In genomic region chr10:15433850-15434537, GRCh38 we compare ENCODE assay signal across 8 cellular contexts.
DNase-seq lines count a peak whose midpoint lies in the region; ATAC-seq, FAIRE-seq and TF ChIP-seq lines count a peak whose summit lies in the region.

No MANE protein-coding gene starts in this region.

- H3K18ac ChIP-seq in mesendoderm (ENCODE audit: low read length) = no peak overlapping the region

- peak; percentile 89 for TF ChIP-seq CTCF in type B pancreatic cell (conservative IDR thresholded peaks at IDR 0.05)

- H2AK5ac ChIP-seq in mesendoderm (ENCODE audit: low read length) = no peak overlapping the region

- no peak overlapping the region for H3K4me3 ChIP-seq in mesendoderm (ENCODE audit: low read length)

- no peak overlapping the region for H2BK15ac ChIP-seq in mesendoderm (replicated peaks; ENCODE audit: low read depth)

- H3K4me3 Mint-ChIP-seq in type B pancreatic cell = peak overlapping the region; percentile 84

- WGBS in mesendoderm (ENCODE audit: extremely low coverage, insufficient coverage, low lambda C conversion rate) = 95% methylated on average over 4 of the region's 9 CpGs

- H3K23ac ChIP-seq in mesendoderm (ENCODE audit: low read length) = no peak overlapping the region

- no peaks in the 10 kb centered on the region for H3K79me1 ChIP-seq in mesendoderm (ENCODE audit: low read length)

- DNase-seq in Caki2 (ENCODE audit: low read depth) (peak; percentile 63), NCI-H128 (lab: John Stamatoyannopoulos, UW; ENCODE audit: unreplicated experiment) (peak; percentile 4), mesendoderm (peak; percentile 47), type B pancreatic cell (ENCODE audit: extremely low spot score, unreplicated experiment) (no peak)

- no peaks in the 10 kb centered on the region for H3K36me3 ChIP-seq in mesendoderm (ENCODE audit: control insufficient read depth, insufficient read depth, low read length)

- no peaks in the 10 kb centered on the region for H3K27me3 ChIP-seq in mesendoderm (ENCODE audit: insufficient read depth, low read length, poor library complexity)

- H2BK5ac ChIP-seq in mesendoderm (ENCODE audit: low read length) = no peak overlapping the region

- H3K56ac ChIP-seq in mesendoderm (ENCODE audit: low read length) = peak overlapping the region; percentile 65

- ATAC-seq in GM21619 (IDR thresholded peaks at IDR 0.05; ENCODE audit: unreplicated experiment) = peak; percentile 71
- ATAC-seq in GM21423 (IDR thresholded peaks at IDR 0.05; ENCODE audit: unreplicated experiment) = no peak

- peaks cover 15% of the 10 kb centered on the region for H3K4me1 Mint-ChIP-seq in type B pancreatic cell (ENCODE audit: unreplicated experiment)

- no peak overlapping the region for H2BK120ac ChIP-seq in mesendoderm (ENCODE audit: low read depth, low read length)

- H3K79me2 ChIP-seq in mesendoderm (ENCODE audit: control insufficient read depth, insufficient read depth, low read length) = no peaks in the 10 kb centered on the region

- in situ Hi-C loops in Caki2 (cut with HindIII; ENCODE audit: low pct_unique_long_range_greater_than_20kb, low sequenced_read_pairs) = no loop called here

- H4K5ac ChIP-seq in mesendoderm (ENCODE audit: low read length) = no peak overlapping the region

- no peaks in the 10 kb centered on the region for H3K4me1 ChIP-seq in mesendoderm (ENCODE audit: control insufficient read depth, low read depth, low read length)

- H3K4me2 ChIP-seq in mesendoderm (ENCODE audit: low read length) = peak overlapping the region; percentile 20

- H3K27ac Mint-ChIP-seq in type B pancreatic cell = peak overlapping the region; percentile 30

- H3K9me3 Mint-ChIP-seq in type B pancreatic cell = no peaks in the 10 kb centered on the region

- no peak overlapping the region for H4K8ac ChIP-seq in mesendoderm (ENCODE audit: low read depth, low read length)

- no peak overlapping the region for H3K27ac ChIP-seq in mesendoderm (ENCODE audit: low read depth, low read length)

- H3K9ac ChIP-seq in mesendoderm (ENCODE audit: low read length) = peak overlapping the region; percentile 37

- peaks cover 8% of the 10 kb centered on the region for H3K27me3 Mint-ChIP-seq in type B pancreatic cell

- FAIRE-seq in TTC549 (lab: Jason Lieb, UNC) (peak; percentile 36), endometrium (lab: Jason Lieb, UNC) (peak; percentile 8)

- H3K4ac ChIP-seq in mesendoderm (ENCODE audit: low read depth, low read length) = no peak overlapping the region

- H3K36me3 Mint-ChIP-seq in type B pancreatic cell = no peaks in the 10 kb centered on the region
